8 cellular contexts compared by ENCODE assay signal in the genomic region with DNA sequence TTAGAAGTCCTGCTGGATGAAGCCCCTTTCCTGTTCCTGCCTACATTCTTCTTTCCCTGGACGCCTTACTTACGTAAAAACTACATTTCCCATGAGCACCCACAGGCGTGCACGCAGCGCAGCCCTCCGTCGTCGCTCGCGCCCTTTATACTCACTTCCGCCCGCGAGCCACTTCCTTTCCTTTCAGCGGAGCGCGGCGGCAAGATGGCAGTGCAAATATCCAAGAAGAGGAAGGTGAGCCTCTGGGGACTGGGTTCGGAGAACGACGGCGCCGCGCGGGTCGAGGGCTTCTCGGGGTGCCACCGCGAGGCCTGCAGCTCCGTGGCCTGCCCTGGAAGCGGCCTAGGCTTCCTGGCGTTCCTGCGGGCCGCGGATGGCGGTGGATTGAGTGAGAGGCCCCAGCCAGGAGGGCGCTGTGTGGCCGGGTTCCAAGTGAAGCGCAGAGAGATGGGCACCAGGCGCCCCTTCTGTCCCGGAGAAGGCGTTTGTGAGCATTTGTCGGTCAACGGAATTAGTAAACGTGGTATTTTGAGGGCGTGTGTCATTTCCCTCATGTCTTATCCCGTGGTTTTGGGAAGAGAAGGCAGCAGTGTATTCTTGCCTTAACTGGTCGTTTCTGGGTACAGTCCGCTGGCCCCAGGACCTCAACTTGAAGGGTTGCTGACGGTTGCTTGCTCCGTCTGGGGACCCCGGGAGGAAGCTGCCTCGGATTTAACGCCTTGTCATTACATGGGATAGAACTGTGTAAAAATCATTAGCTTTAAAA. TPM values are rescaled to one million over a fixed set of nuclear protein-coding genes. Genes with fewer than 3 reads are reported as not detected.
A peak's percentile ranks its signal among the peaks of the same experiment; 100 is the strongest.
DNase-seq lines count a peak whose midpoint lies in the region; ATAC-seq and TF ChIP-seq lines count a peak whose summit lies in the region.

A gene (plus strand): TSS at position 175 of the 766 bp plus-strand sequence. CDS start 30 bp downstream, at position 205.

- H3K9ac ChIP-seq in neural cell (ENCODE audit: low read length), result peak within 1 kb of the TSS; percentile 90

- H3K4me3 ChIP-seq in GM23338 (peak within 1 kb of the TSS; percentile 88), LNCaP clone FGC (ENCODE audit: low read depth, low read length) (peak within 1 kb of the TSS; percentile 70), neural cell (ENCODE audit: low read length) (peak within 1 kb of the TSS; percentile 85), stomach (peak within 1 kb of the TSS; percentile 61 to 93 (median 72))

- H3K4me1 ChIP-seq in GM23338 (ENCODE audit: insufficient read depth) (peaks cover 29% of the 10 kb centered on the region), stomach (peaks cover 27 to 45% (median 33%) of the 10 kb centered on the region in 4 donors)

- H3K4me2 ChIP-seq in GM23338, result peak within 1 kb of the TSS; percentile 93
- H3K4me2 ChIP-seq in neural cell (ENCODE audit: low read length), result peak within 1 kb of the TSS; percentile 93

- H3F3A ChIP-seq in GM23338 (replicated peaks; ENCODE audit: low read depth) (peaks cover 36% of the 10 kb centered on the region), neural cell (ENCODE audit: insufficient read depth, low read length, poor library complexity, severe bottlenecking) (no peaks in the 10 kb centered on the region)

- peak within 1 kb of the TSS; percentile 98 for H3K4me3 Mint-ChIP-seq in GM23338

- DNase-seq in ELF-1 (ENCODE audit: low read depth, low spot score) (peak; percentile 95), GM23338 (ENCODE audit: low spot score) (peak; percentile 97), LNCaP clone FGC (ENCODE audit: low read depth) (peak; percentile 76), fibroblast of the conjunctiva (ENCODE audit: low read depth) (peak; percentile 78), stomach (peak; percentile 94)
- DNase-seq in activated T-helper 9 cell treated with anti-CD3 and anti-CD28 coated beads, Interleukin-2, amount 50 U/mL, for 16 hours (ENCODE audit: low read depth), result peak; percentile 82

- H3K27me3 Mint-ChIP-seq in GM23338 (ENCODE audit: insufficient read depth, low read depth, poor library complexity), result peaks cover 8% of the 10 kb centered on the region

- H4K20me1 ChIP-seq in GM23338 (replicated peaks; ENCODE audit: insufficient read depth) (peaks cover 38% of the 10 kb centered on the region), neural cell (ENCODE audit: insufficient read depth) (peaks cover 8% of the 10 kb centered on the region)

- TF ChIP-seq CTCF in GM23338 (conservative IDR thresholded peaks at IDR 0.05; ENCODE audit: low read depth in 2 of 2), result peak; percentile 17 to 19; a peak in 3 of 4 replicates
- no peak for TF ChIP-seq CTCF in LNCaP clone FGC (IDR thresholded peaks at IDR 0.05; ENCODE audit: control insufficient read depth, extremely low read depth, insufficient read depth)
- peak; percentile 62 for TF ChIP-seq CTCF in neural cell (IDR thresholded peaks at IDR 0.05; ENCODE audit: poor library complexity, severe bottlenecking)
- TF ChIP-seq CTCF in stomach (IDR thresholded peaks at IDR 0.05), result peak in 1 of 7 experiments; percentile 25

- 0 to 1% (median 0%) methylated on average over 29 to 53 of the region's 53 CpGs for WGBS in stomach, 5 donors

- intact Hi-C loops in stomach (cut with DNase I; ENCODE audit: low total_unique reads), result no loop called here

- peak within 1 kb of the TSS; percentile 99 for H3K27ac Mint-ChIP-seq in GM23338

- no peaks in the 10 kb centered on the region; the same call in 1 of the 3 replicates for H3K9me3 Mint-ChIP-seq in GM23338

- ATAC-seq in GM23338, result peak; percentile 89

- H3K36me3 Mint-ChIP-seq in GM23338 (ENCODE audit: low read depth), result peaks cover 54% of the 10 kb centered on the region

- TF ChIP-seq RAD21 in neural cell (conservative IDR thresholded peaks at IDR 0.05), result no peak

- peaks cover 40% of the 10 kb centered on the region for H3K36me3 ChIP-seq in GM23338 (ENCODE audit: insufficient read depth)
- peaks cover 15% of the 10 kb centered on the region for H3K36me3 ChIP-seq in neural cell (ENCODE audit: insufficient read depth, low read length)
- H3K36me3 ChIP-seq in stomach, result peaks cover 38 to 39% (median 39%) of the 10 kb centered on the region in 4 donors

- TF ChIP-seq EP300 in neural cell (conservative IDR thresholded peaks at IDR 0.05; ENCODE audit: poor library complexity, severe bottlenecking) (peak; percentile 82), stomach (IDR thresholded peaks at IDR 0.05) (no peak)

- H2AFZ ChIP-seq in GM23338 (peak within 1 kb of the TSS; percentile 61; the same call in 1 of the 2 replicates), neural cell (ENCODE audit: low read depth, low read length) (peak within 1 kb of the TSS; percentile 43)

- H3K27me3 ChIP-seq in GM23338 (ENCODE audit: insufficient read depth) (no peaks in the 10 kb centered on the region), neural cell (ENCODE audit: insufficient read depth, low read depth, low read length) (no peaks in the 10 kb centered on the region), stomach (no peaks in the 10 kb centered on the region)

- H3K9me2 ChIP-seq in GM23338 (ENCODE audit: insufficient read depth) (no peaks in the 10 kb centered on the region), neural cell (ENCODE audit: insufficient read depth, low read length) (no peaks in the 10 kb centered on the region)

- TF ChIP-seq POLR2A in Raji (IDR thresholded peaks at IDR 0.05; ENCODE audit: insufficient read depth, low read depth, low read length), result peak; percentile 98
- TF ChIP-seq POLR2A in stomach (IDR thresholded peaks at IDR 0.05), result peak in 2 of 4 donors; percentile 42 to 59

- no peaks in the 10 kb centered on the region for H3K9me3 ChIP-seq in neural cell (ENCODE audit: low read length)
- H3K9me3 ChIP-seq in stomach, result no peaks in the 10 kb centered on the region

- H3K4me1 Mint-ChIP-seq in GM23338, result peaks cover 39% of the 10 kb centered on the region

- H3K79me2 ChIP-seq in GM23338 (replicated peaks; ENCODE audit: insufficient read depth) (peaks cover 52% of the 10 kb centered on the region), neural cell (replicated peaks; ENCODE audit: insufficient read depth, low read length) (peaks cover 49% of the 10 kb centered on the region)

- H3K27ac ChIP-seq in GM23338 (ENCODE audit: low read depth) (peak within 1 kb of the TSS; percentile 75), neural cell (ENCODE audit: low read length) (peak within 1 kb of the TSS; percentile 91), stomach (peak within 1 kb of the TSS; percentile 87 to 98 (median 95))

TF ChIP-seq in GM23338, 12 proteins besides CTCF, POLR2A, EP300 and RAD21:
- no peak for TF ChIP-seq ZNF114 (CRISPR knock-in tag; IDR thresholded peaks at IDR 0.05)
- TF ChIP-seq NANOG (IDR thresholded peaks at IDR 0.05; ENCODE audit: borderline replicate concordance), result 0 out of 2 replicates have a peak, but pooled peaks have one; percentile 37
- TF ChIP-seq, protein P1, sequence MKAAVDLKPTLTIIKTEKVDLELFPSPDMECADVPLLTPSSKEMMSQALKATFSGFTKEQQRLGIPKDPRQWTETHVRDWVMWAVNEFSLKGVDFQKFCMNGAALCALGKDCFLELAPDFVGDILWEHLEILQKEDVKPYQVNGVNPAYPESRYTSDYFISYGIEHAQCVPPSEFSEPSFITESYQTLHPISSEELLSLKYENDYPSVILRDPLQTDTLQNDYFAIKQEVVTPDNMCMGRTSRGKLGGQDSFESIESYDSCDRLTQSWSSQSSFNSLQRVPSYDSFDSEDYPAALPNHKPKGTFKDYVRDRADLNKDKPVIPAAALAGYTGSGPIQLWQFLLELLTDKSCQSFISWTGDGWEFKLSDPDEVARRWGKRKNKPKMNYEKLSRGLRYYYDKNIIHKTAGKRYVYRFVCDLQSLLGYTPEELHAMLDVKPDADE (IDR thresholded peaks at IDR 0.05), result peak; percentile 98
- TF ChIP-seq POLR2AphosphoS5 (IDR thresholded peaks at IDR 0.05; ENCODE audit: low read depth), result peak; percentile 99
- peak; percentile 92 for TF ChIP-seq CREB1 (CRISPR knock-in tag; IDR thresholded peaks at IDR 0.05; ENCODE audit: low read depth)

TF ChIP-seq in neural cell, 6 proteins besides CTCF, POLR2A, EP300 and RAD21:
- TF ChIP-seq EZH2 (IDR thresholded peaks at IDR 0.05; ENCODE audit: borderline replicate concordance, insufficient read depth, low read length, poor library complexity, severe bottlenecking) (no peak), POLR2AphosphoS5 (IDR thresholded peaks at IDR 0.05) (peak; percentile 99), MXI1 (conservative IDR thresholded peaks at IDR 0.05; ENCODE audit: poor library complexity, severe bottlenecking) (peak; percentile 93), SMC3 (conservative IDR thresholded peaks at IDR 0.05; ENCODE audit: poor library complexity) (no peak), TAF1 (IDR thresholded peaks at IDR 0.05; ENCODE audit: low read depth) (peak; percentile 98)
- TF ChIP-seq, protein P2, sequence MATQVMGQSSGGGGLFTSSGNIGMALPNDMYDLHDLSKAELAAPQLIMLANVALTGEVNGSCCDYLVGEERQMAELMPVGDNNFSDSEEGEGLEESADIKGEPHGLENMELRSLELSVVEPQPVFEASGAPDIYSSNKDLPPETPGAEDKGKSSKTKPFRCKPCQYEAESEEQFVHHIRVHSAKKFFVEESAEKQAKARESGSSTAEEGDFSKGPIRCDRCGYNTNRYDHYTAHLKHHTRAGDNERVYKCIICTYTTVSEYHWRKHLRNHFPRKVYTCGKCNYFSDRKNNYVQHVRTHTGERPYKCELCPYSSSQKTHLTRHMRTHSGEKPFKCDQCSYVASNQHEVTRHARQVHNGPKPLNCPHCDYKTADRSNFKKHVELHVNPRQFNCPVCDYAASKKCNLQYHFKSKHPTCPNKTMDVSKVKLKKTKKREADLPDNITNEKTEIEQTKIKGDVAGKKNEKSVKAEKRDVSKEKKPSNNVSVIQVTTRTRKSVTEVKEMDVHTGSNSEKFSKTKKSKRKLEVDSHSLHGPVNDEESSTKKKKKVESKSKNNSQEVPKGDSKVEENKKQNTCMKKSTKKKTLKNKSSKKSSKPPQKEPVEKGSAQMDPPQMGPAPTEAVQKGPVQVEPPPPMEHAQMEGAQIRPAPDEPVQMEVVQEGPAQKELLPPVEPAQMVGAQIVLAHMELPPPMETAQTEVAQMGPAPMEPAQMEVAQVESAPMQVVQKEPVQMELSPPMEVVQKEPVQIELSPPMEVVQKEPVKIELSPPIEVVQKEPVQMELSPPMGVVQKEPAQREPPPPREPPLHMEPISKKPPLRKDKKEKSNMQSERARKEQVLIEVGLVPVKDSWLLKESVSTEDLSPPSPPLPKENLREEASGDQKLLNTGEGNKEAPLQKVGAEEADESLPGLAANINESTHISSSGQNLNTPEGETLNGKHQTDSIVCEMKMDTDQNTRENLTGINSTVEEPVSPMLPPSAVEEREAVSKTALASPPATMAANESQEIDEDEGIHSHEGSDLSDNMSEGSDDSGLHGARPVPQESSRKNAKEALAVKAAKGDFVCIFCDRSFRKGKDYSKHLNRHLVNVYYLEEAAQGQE (IDR thresholded peaks at IDR 0.05; ENCODE audit: borderline replicate concordance), result peak; percentile 99

RNA-seq across cellular contexts. Expression of the gene that starts here (rescaled TPM):
- 1,200 and 1,745 TPM in 2 replicates for total RNA-seq in GM23338 (2014; rRNA removed; shearing (Covaris generic))
- polyA plus RNA-seq in GM23338 (2016; fragmentation: Nextera tagmentation; extraction: Ambion mirVana) (2,793 and 2,848 TPM in 2 replicates), neural cell (1,292 and 1,440 TPM in 2 replicates), stomach (1,000 to 10,000 TPM; 2,719 to 3,770 (median 2,836) TPM)
- 372 and 426 TPM in 2 replicates for polyA minus RNA-seq in neural cell
- 1,000 to 10,000 TPM in 3 of 5 donors, 100 to 1,000 TPM in 2; 607 to 1,681 (median 1,272) TPM for total RNA-seq in stomach

Comparison
In these comparisons a context has a peak if more than half of its experiments do, and no peak if none do; other contexts are left out.
1. Peak in every context shown above with its lines: DNase-seq, ATAC-seq, H3K4me3 ChIP-seq and H3K27ac ChIP-seq.